ENCODE assay signal across 9 cellular contexts in the genomic region with DNA sequence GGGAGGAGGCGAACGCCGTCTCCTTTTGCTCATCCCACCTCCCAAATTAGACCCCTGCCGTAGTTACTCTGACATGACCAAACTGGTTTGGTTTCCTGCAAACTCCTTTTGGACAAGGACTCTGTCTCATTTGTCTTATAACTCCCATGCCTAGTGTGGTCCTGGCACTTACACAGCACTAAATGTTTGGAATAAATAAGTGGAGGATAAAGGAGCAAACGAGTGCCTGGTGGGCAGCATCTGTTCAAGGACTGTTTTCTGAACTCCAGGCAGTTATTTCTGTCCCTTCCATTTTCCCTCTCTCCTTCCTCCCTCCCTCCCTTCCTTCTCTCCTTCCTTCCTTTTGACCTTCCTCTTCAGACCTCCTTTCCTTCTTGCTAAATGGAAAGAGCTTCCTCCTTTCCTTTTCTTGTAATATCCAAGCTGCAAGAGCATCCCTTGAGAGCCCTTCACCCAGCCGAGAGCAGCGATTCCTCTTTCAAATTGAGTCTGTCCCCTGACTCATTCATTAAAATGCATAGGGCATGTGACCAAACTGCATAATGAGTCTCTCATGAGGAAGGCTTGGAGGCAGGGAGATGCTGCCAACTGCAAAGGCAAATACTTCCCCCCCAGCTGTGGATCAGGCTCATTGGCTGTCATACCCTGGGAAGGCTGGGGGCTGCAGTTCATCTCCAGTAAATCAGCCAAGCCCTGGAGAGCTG. TPM values are rescaled to one million over a fixed set of nuclear protein-coding genes. Genes with fewer than 3 reads are reported as not detected.
DNase-seq lines count a peak whose midpoint lies in the region; ATAC-seq and TF ChIP-seq lines count a peak whose summit lies in the region.
"Had no signal": no experiment of that assay in that cellular context is flagged by ENCODE, and none has a peak within 500 bp of the region (broad histone marks: within the 10 kb centered on the region; RNA-seq: fewer than 3 reads in every experiment).

No MANE protein-coding gene starts in this region.

- no peak for TF ChIP-seq POLR2A in testis (IDR thresholded peaks at IDR 0.05)

- no peaks in the 10 kb centered on the region for H3K27me3 ChIP-seq in lower lobe of right lung (ENCODE audit: low read depth)
- H3K27me3 ChIP-seq in testis = no peaks in the 10 kb centered on the region

- WGBS in testis, 2 donors = 29 to 44% methylated on average over 7 of the region's 7 CpGs

- no peaks in the 10 kb centered on the region for H3K9me3 ChIP-seq in lower lobe of right lung
- H3K9me3 ChIP-seq in testis = no peaks in the 10 kb centered on the region

- ATAC-seq in GM19023 (IDR thresholded peaks at IDR 0.05; ENCODE audit: unreplicated experiment) = peak; percentile 51
- peak; percentile 59 for ATAC-seq in HG03354 (IDR thresholded peaks at IDR 0.05; ENCODE audit: poor library complexity, severe bottlenecking, unreplicated experiment)
- ATAC-seq in lower lobe of right lung = peak; percentile 53 to 54

- intact Hi-C loops in lower lobe of right lung (cut with DNase I) (no loop called here), testis (cut with DNase I; ENCODE audit: low total_unique reads) (loop anchor here (5.0 kb wide), 1 partner anchor 41 kb away; no protein-coding TSS in a partner anchor)

- DNase-seq in C1 segment of cervical spinal cord (lab: John Stamatoyannopoulos, UW) (peak in 12 of 14 donors; percentile 45 to 89 (median 76)), NOMO-1 treated with dmso at 0.1 percent for 144 hours (lab: John Stamatoyannopoulos, UW; ENCODE audit: unreplicated experiment) (peak; percentile 61), coronary artery (ENCODE audit: low spot score) (peak; percentile 77), lower lobe of right lung (peak; percentile 56), testis (peak; percentile 72), RPMI8226 (no peak)

- TF ChIP-seq CTCF in coronary artery (IDR thresholded peaks at IDR 0.05) (no peak), lower lobe of right lung (IDR thresholded peaks at IDR 0.05) (no peak), testis (IDR thresholded peaks at IDR 0.05) (no peak)

- H3K4me1 ChIP-seq in lower lobe of right lung = peaks cover 78% of the 10 kb centered on the region
- peaks cover 28% of the 10 kb centered on the region for H3K4me1 ChIP-seq in testis

- H3K4me3 ChIP-seq in coronary artery (peak overlapping the region; percentile 52), lower lobe of right lung (no peak overlapping the region), testis (no peak overlapping the region)

- H3K27ac ChIP-seq in coronary artery (peak overlapping the region; percentile 67 to 94), lower lobe of right lung (peak overlapping the region; percentile 86), testis (peak overlapping the region in 1 of 2 donors; percentile 69)

- H3K36me3 ChIP-seq in lower lobe of right lung (no peaks in the 10 kb centered on the region), testis (ENCODE audit: low read depth, missing control alignments) (no peaks in the 10 kb centered on the region)

RNA-seq across cellular contexts. Expression of a gene that starts 36.9 kb away (rescaled TPM):
- total RNA-seq in lower lobe of right lung (73.1 TPM), testis (10 to 100 TPM; 57.5 to 67.3 TPM)
- polyA plus RNA-seq in testis (ENCODE audit: insufficient read depth, low read depth, low replicate concordance) = 10.4 TPM

RNA-seq across cellular contexts. Expression of a gene that starts 39.0 kb away (rescaled TPM):
- total RNA-seq in lower lobe of right lung (12.4 TPM), testis (under 1 TPM in 1 of 2 donors, not detected in 1; 0.79 TPM)
- 3.0 TPM for polyA plus RNA-seq in testis (ENCODE audit: insufficient read depth, low read depth, low replicate concordance)
- total RNA-seq: T-cell had no signal
